ENCODE assay signal across 8 cellular contexts in the genomic region with DNA sequence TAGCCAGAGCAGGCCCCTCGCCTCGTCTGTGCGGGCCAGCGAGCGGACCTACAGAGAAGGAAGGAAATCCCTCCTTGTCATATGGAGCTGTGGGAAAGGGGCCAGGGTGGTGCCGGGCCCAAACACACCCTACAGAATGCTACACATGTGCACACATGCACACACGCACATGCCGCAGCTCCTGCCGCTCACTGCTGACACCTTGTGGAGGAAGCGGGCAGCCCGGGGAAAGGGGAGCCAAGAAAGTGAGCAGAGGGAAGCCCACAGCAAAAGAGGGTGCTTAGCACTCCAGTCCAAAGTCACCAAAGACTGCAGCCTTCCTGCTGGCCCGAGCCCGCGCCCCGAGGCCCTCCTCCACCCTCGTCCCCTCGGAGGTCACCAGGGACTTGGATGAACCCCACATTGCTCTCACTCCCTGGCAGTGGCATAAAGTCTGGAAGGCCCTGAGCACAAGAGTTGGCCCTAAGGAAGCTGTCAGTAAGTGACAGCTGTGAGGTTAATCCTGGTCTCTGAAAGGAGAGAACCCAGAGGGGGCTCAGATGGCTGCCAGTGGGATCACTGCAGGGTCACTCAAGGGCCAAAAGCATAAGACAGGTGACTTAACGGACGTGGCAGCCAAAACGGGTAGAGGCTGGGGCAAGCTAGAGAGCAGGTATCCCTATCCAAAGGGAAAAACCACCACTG.
A peak's percentile ranks its signal among the peaks of the same experiment; 100 is the strongest.
DNase-seq lines count a peak whose midpoint lies in the region; ATAC-seq, FAIRE-seq and TF ChIP-seq lines count a peak whose summit lies in the region.

No MANE protein-coding gene starts in this region.

- WGBS in lung, 2 donors, result 52 to 71% methylated on average over 20 of the region's 20 CpGs

- H3K27ac ChIP-seq in 22Rv1 (no peak overlapping the region), lung (ENCODE audit: low read depth in 1 of 2, low read length in 1 of 2) (no peak overlapping the region)

- no peaks in the 10 kb centered on the region for H3K27me3 ChIP-seq in lung (ENCODE audit: control insufficient read depth, insufficient read depth)

- no peak overlapping the region for H3K4me3 ChIP-seq in lung

- no peaks in the 10 kb centered on the region for H3K9me3 ChIP-seq in lung (ENCODE audit: control insufficient read depth in 2 of 2, insufficient read depth in 1 of 2, low read length in 1 of 2)

- ATAC-seq in lung (ENCODE audit: insufficient read depth, low FRiP score) (peak; percentile 53), GM18520 (IDR thresholded peaks at IDR 0.05; ENCODE audit: unreplicated experiment) (no peak)

- peaks cover 0 to 2% of the 10 kb centered on the region in 2 donors for H3K4me1 ChIP-seq in lung (ENCODE audit: control insufficient read depth in 2 of 2, insufficient read depth in 2 of 2, low read length in 2 of 2)

- TF ChIP-seq POLR2A in GM12892 (IDR thresholded peaks at IDR 0.05; ENCODE audit: low read depth, low read length), result no peak

- FAIRE-seq in GM12892 (lab: Jason Lieb, UNC), result peak; percentile 93

- peak; percentile 70 for DNase-seq in GM12892 (ENCODE audit: insufficient read length)
- DNase-seq in NCI-H345 treated with DMSO at 0.1 percent for 48 hours (lab: John Stamatoyannopoulos, UW; ENCODE audit: unreplicated experiment), result peak; percentile 3
- peak; percentile 69 to 78 for DNase-seq in activated CD4-positive, alpha-beta T cell treated with anti-CD3 and anti-CD28 coated beads, Interleukin-2, amount 50 U/mL, for 24 hours (ENCODE audit: low read depth in 1 of 2, low spot score in 1 of 2)
- peak; percentile 47 for DNase-seq in dedifferentiated amniotic fluid mesenchymal stem cell (ENCODE audit: extremely low spot score)
- peak; percentile 71 for DNase-seq in lung (ENCODE audit: low spot score)
- DNase-seq in stimulated activated CD8-positive, alpha-beta memory T cell treated with anti-CD3 and anti-CD28 coated beads, Interleukin-15, amount 100 ng/mL, for 48 hours (ENCODE audit: low read depth in 2 of 2), result peak; percentile 53 to 54

- H3K36me3 ChIP-seq in lung (ENCODE audit: control insufficient read depth in 2 of 2, insufficient read depth in 2 of 2, low read length in 2 of 2), result peaks cover 4 to 45% of the 10 kb centered on the region in 2 donors

- TF ChIP-seq CTCF in 22Rv1 (IDR thresholded peaks at IDR 0.05) (peak; percentile 97), lung (IDR thresholded peaks at IDR 0.05; ENCODE audit: control extremely low read depth, extremely low read depth) (peak; percentile 68)

Comparison
In these comparisons a context has a peak if more than half of its experiments do, and no peak if none do; other contexts are left out.
1. DNase-seq: peak in every context shown above with its lines; median percentile 74 in activated CD4-positive, alpha-beta T cell treated with anti-CD3 and anti-CD28 coated beads, Interleukin-2, amount 50 U/mL, for 24 hours; 71 in lung; 70 in GM12892; 54 in stimulated activated CD8-positive, alpha-beta memory T cell treated with anti-CD3 and anti-CD28 coated beads, Interleukin-15, amount 100 ng/mL, for 48 hours; 47 in dedifferentiated amniotic fluid mesenchymal stem cell; 3 in NCI-H345 treated with DMSO at 0.1 percent for 48 hours.